Comparison of ENCODE assay signal across 16 cellular contexts in genomic region chr2:67646714-67647333, GRCh38.
DNase-seq lines count a peak whose midpoint lies in the region; ATAC-seq and TF ChIP-seq lines count a peak whose summit lies in the region.
"Had no signal": no experiment of that assay in that cellular context is flagged by ENCODE, and none has a peak within 500 bp of the region (broad histone marks: within the 10 kb centered on the region; RNA-seq: fewer than 3 reads in every experiment).

No MANE protein-coding gene starts in this region.

- H3K27ac ChIP-seq in right cardiac atrium (ENCODE audit: low read length): no peak overlapping the region
- H3K27ac ChIP-seq in mesenchymal stem cell (ENCODE audit: low read length, poor library complexity, severe bottlenecking): no peak overlapping the region
- H3K27ac ChIP-seq: C4-2B, GM23248 had no signal

- TF ChIP-seq CTCF in NB4 (IDR thresholded peaks at IDR 0.05; ENCODE audit: low read depth, low read length): no peak

- TF ChIP-seq POLR2A in NB4 (IDR thresholded peaks at IDR 0.05; ENCODE audit: extremely low read depth, insufficient read length): no peak

- ATAC-seq in Right ventricle myocardium inferior: no peak
- no peak for ATAC-seq in right cardiac atrium
- ATAC-seq in GM18868 (IDR thresholded peaks at IDR 0.05; ENCODE audit: unreplicated experiment): no peak
- ATAC-seq in HG02588 (IDR thresholded peaks at IDR 0.05; ENCODE audit: unreplicated experiment): no peak

- no peak overlapping the region for H3K4me2 ChIP-seq in mesenchymal stem cell (ENCODE audit: low read length, poor library complexity, severe bottlenecking)

- no peak overlapping the region for H2BK5ac ChIP-seq in mesenchymal stem cell (ENCODE audit: low read depth, low read length, poor library complexity, severe bottlenecking)

- peak overlapping the region; percentile 14 to 69 for H2BK12ac ChIP-seq in mesenchymal stem cell (ENCODE audit: low read length in 2 of 2)

- no peak overlapping the region for H2BK120ac ChIP-seq in mesenchymal stem cell (ENCODE audit: low read depth, low read length)

- peak overlapping the region; percentile 44 for H2BK15ac ChIP-seq in mesenchymal stem cell (ENCODE audit: low read depth, poor library complexity, severe bottlenecking)

- intact Hi-C loops in Right ventricle myocardium inferior (cut with DNase I): no loop called here
- intact Hi-C loops in right cardiac atrium (cut with DNase I): loop anchor here in 2 of 4 donors (10.0 kb wide), 3 partner anchors 82 to 1222 kb away; partner anchors contain the start of gene MEIS1 (in 1 of the 2)

- H3K4me1 ChIP-seq in right cardiac atrium (ENCODE audit: control insufficient read depth, insufficient read depth, low read length) (peaks cover 7% of the 10 kb centered on the region), mesenchymal stem cell (ENCODE audit: control insufficient read depth, insufficient read depth, low read depth, low read length) (peaks cover 6% of the 10 kb centered on the region)
- H3K4me1 ChIP-seq: Caco-2 had no signal

- H2AFZ ChIP-seq in mesenchymal stem cell (ENCODE audit: low read depth, low read length): no peak overlapping the region
- H2AFZ ChIP-seq: GM23248 had no signal

- H3K23ac ChIP-seq in mesenchymal stem cell (ENCODE audit: low read length in 2 of 2): no peak overlapping the region

- peak overlapping the region; percentile 16 for H4K8ac ChIP-seq in mesenchymal stem cell (ENCODE audit: low read length)

- no peaks in the 10 kb centered on the region for H3K79me1 ChIP-seq in mesenchymal stem cell (replicated peaks; ENCODE audit: low read length, poor library complexity, severe bottlenecking)

- peak overlapping the region; percentile 8 to 92 for H3K18ac ChIP-seq in mesenchymal stem cell (ENCODE audit: low read depth in 1 of 2, low read length in 2 of 2)

- peak; percentile 62 for DNase-seq in Right ventricle myocardium inferior (ENCODE audit: missing footprints)
- no peak for DNase-seq in right cardiac atrium
- DNase-seq in NB4 (ENCODE audit: low read depth): peak; percentile 10
- no peak for DNase-seq in mesenchymal stem cell
- DNase-seq in AG08395 (ENCODE audit: low spot score): no peak
- DNase-seq: Caco-2; CD4-positive, alpha-beta T cell; DMS79 treated with DMSO at 0.1 percent for 48 hours; GF-D8; GM23248; HCEC 1CT; HFFc6; KG1 had no signal

- WGBS in right cardiac atrium: 96% methylated on average over 6 of the region's 6 CpGs
- 94% methylated on average over 6 of the region's 6 CpGs for WGBS in mesenchymal stem cell

- H3K4me3 ChIP-seq in right cardiac atrium (ENCODE audit: low read length) (no peak overlapping the region), NB4 (ENCODE audit: low read depth, low read length) (no peak overlapping the region), mesenchymal stem cell (ENCODE audit: insufficient read depth in 1 of 2, low read depth in 1 of 2, low read length in 2 of 2) (no peak overlapping the region)
- H3K4me3 ChIP-seq: GM23248 had no signal

- no peaks in the 10 kb centered on the region for H3K9me3 ChIP-seq in right cardiac atrium (ENCODE audit: control insufficient read depth, low read length)
- peaks cover 10% of the 10 kb centered on the region for H3K9me3 ChIP-seq in mesenchymal stem cell (ENCODE audit: control insufficient read depth, low read length)
- H3K9me3 ChIP-seq: Caco-2 had no signal

- H3K27me3 ChIP-seq in right cardiac atrium (ENCODE audit: control insufficient read depth, insufficient read depth) (no peaks in the 10 kb centered on the region), mesenchymal stem cell (ENCODE audit: control insufficient read depth in 1 of 2, insufficient read depth in 1 of 2, low read length in 2 of 2) (no peaks in the 10 kb centered on the region)

- peak overlapping the region; percentile 64 for H4K91ac ChIP-seq in mesenchymal stem cell (ENCODE audit: low read length)

- no peak overlapping the region for H3K9ac ChIP-seq in mesenchymal stem cell (ENCODE audit: low read length)
- H3K9ac ChIP-seq: GM23248 had no signal

- peak overlapping the region in 1 of 2 experiments; percentile 66 for H3K14ac ChIP-seq in mesenchymal stem cell (ENCODE audit: low read length in 2 of 2)

- H2AK5ac ChIP-seq in mesenchymal stem cell (ENCODE audit: low read length, severe bottlenecking): no peak overlapping the region

- H3K4ac ChIP-seq in mesenchymal stem cell (ENCODE audit: low read depth in 1 of 2, low read length in 2 of 2): peak overlapping the region; percentile 39 to 40

- H3K36me3 ChIP-seq in mesenchymal stem cell (ENCODE audit: control insufficient read depth in 1 of 2, insufficient read depth in 2 of 2, low read depth in 1 of 2, low read length in 2 of 2): no peaks in the 10 kb centered on the region

Comparison
In these comparisons a context has a peak if more than half of its experiments do, and no peak if none do; other contexts are left out.
1. DNase-seq: peak in Right ventricle myocardium inferior (single experiment) and NB4 (single experiment); none in right cardiac atrium (0 of 3), mesenchymal stem cell (single experiment) and AG08395 (single experiment).